Comparison of ENCODE assay signal across 20 cellular contexts in the genomic region with DNA sequence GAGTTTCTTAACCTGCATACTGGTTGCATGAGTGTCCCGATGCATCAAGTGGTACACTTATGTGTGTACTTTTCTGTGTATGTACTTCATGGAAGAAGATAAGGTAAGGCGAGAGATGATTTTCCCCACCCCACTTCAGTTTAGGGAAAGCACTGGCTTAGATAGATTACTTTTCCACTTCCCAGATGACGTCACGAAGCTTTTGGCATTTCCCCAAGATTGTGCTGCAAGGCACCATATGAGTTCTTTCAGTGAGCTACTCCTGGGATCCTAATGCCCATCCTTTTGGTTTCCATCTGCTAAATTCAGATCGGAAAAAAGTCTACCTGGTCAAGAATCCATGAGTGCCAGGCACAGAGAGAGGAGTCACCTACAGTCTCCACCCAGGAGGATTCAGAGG. TPM values are rescaled to one million over a fixed set of nuclear protein-coding genes. Genes with fewer than 3 reads are reported as not detected.
DNase-seq lines count a peak whose midpoint lies in the region; ATAC-seq and TF ChIP-seq lines count a peak whose summit lies in the region.
"Had no signal": no experiment of that assay in that cellular context is flagged by ENCODE, and none has a peak within 500 bp of the region (broad histone marks: within the 10 kb centered on the region; RNA-seq: fewer than 3 reads in every experiment).

No MANE protein-coding gene starts in this region.

- no peaks in the 10 kb centered on the region for H4K20me1 ChIP-seq in OCI-LY7 (ENCODE audit: insufficient read depth, low read length)

- peaks cover 3% of the 10 kb centered on the region; the same call in 1 of the 2 replicates for H3K9me3 ChIP-seq in AG04450 (ENCODE audit: control insufficient read depth, insufficient read depth, low read length)
- no peaks in the 10 kb centered on the region for H3K9me3 ChIP-seq in HEK293 (ENCODE audit: control insufficient read depth, insufficient read depth, low read depth, low read length)
- H3K9me3 ChIP-seq in OCI-LY7 (ENCODE audit: low read length): no peaks in the 10 kb centered on the region
- H3K9me3 ChIP-seq: upper lobe of left lung had no signal

- H3K36me3 ChIP-seq in HEK293 (ENCODE audit: control insufficient read depth in 2 of 2, insufficient read depth in 1 of 2, low read length in 2 of 2): peaks cover 0 to 41% of the 10 kb centered on the region in 2 experiments; a peak in 2 of 3 replicates
- H3K36me3 ChIP-seq in OCI-LY7 (ENCODE audit: insufficient read depth, low read length): no peaks in the 10 kb centered on the region
- H3K36me3 ChIP-seq: upper lobe of left lung had no signal

- ATAC-seq in HG03108 (IDR thresholded peaks at IDR 0.05; ENCODE audit: unreplicated experiment) (no peak), HG03342 (IDR thresholded peaks at IDR 0.05; ENCODE audit: unreplicated experiment) (no peak)
- ATAC-seq: left ventricle myocardium superior; stimulated activated effector memory CD8-positive, alpha-beta T cell treated with anti-CD3 and anti-CD28 coated beads, Interleukin-12 subunit alpha, Interleukin-12 subunit beta, amount 100 ng/mL, for 72 hours had no signal

- H3K27ac ChIP-seq in AG04450 (ENCODE audit: low read depth, low read length): no peak overlapping the region
- H3K27ac ChIP-seq in HEK293 (ENCODE audit: extremely low read depth, low read depth, low read length): no peak overlapping the region
- H3K27ac ChIP-seq in OCI-LY7 (ENCODE audit: low read depth, low read length, poor library complexity, severe bottlenecking): no peak overlapping the region
- H3K27ac ChIP-seq: epithelial cell of prostate, upper lobe of left lung had no signal

- H3K4me3 ChIP-seq in AG04450 (ENCODE audit: low read depth, low read length): no peak overlapping the region
- H3K4me3 ChIP-seq in HEK293 (ENCODE audit: low read depth, low read length): no peak overlapping the region
- H3K4me3 ChIP-seq in OCI-LY7 (ENCODE audit: low read depth, low read length, poor library complexity, severe bottlenecking): no peak overlapping the region
- H3K4me3 ChIP-seq: upper lobe of left lung had no signal

- TF ChIP-seq CTCF in AG04450 (IDR thresholded peaks at IDR 0.05; ENCODE audit: low read depth, low read length) (no peak), HEK293 (tag by site-specific recombination; IDR thresholded peaks at IDR 0.05) (no peak), OCI-LY7 (conservative IDR thresholded peaks at IDR 0.05; ENCODE audit: low read length) (no peak)

- intact Hi-C loops in OCI-LY7 (cut with micrococcal nuclease; ENCODE audit: unreplicated experiment): no loop called here

- no peaks in the 10 kb centered on the region for H3K4me1 ChIP-seq in HEK293 (ENCODE audit: control insufficient read depth, insufficient read depth, low read length)
- H3K4me1 ChIP-seq in OCI-LY7 (ENCODE audit: insufficient read depth, low read length, poor library complexity, severe bottlenecking): no peaks in the 10 kb centered on the region

- BruUV-seq in OCI-LY7 (replicated peaks; lab: Mats Ljungman, UMichigan): no TSS peak

- H3K27me3 ChIP-seq in AG04450 (ENCODE audit: control insufficient read depth, insufficient read depth, low read length): peaks cover 28% of the 10 kb centered on the region

- CTCF ChIA-PET in AG04450 (lab: Charles Lee) (no interaction called here), HEK293 (lab: Yijun Ruan, JAX) (no interaction called here), OCI-LY7 (lab: Charles Lee; ENCODE audit: unreplicated experiment) (no interaction called here)

- no peak overlapping the region for H2AFZ ChIP-seq in OCI-LY7 (ENCODE audit: low read length)

- DNase-seq in AG04450 (ENCODE audit: low read depth, low spot score): peak; percentile 24
- peak; percentile 31 for DNase-seq in cerebellar cortex (ENCODE audit: low spot score)
- DNase-seq in islet precursor cell: peak; percentile 12
- no peak for DNase-seq in OCI-LY7 (ENCODE audit: low spot score)
- no peak for DNase-seq in CD1c-positive myeloid dendritic cell (ENCODE audit: extremely low spot score)
- DNase-seq: activated CD4-positive, alpha-beta T cell treated with anti-CD3 and anti-CD28 coated beads for 4 hours; activated naive CD4-positive, alpha-beta T cell treated with anti-CD3 and anti-CD28 coated beads, Interleukin-2, amount 10 ng/mL, durations not matched to agents 7 days and 5 days; left ventricle myocardium superior; NCI-H1694; NCI-H510A; OCI-M1; small intestine; T-helper 9 cell had no signal

- POLR2A ChIA-PET in AG04450 (lab: Yijun Ruan, JAX) (no interaction called here), HEK293 (lab: Yijun Ruan, JAX) (no interaction called here), OCI-LY7 (lab: Charles Lee) (no interaction called here)

- H3K79me2 ChIP-seq in OCI-LY7 (ENCODE audit: insufficient read depth, low read depth, low read length): no peaks in the 10 kb centered on the region

- H3K4me2 ChIP-seq in OCI-LY7 (ENCODE audit: low read length): no peak overlapping the region

- H3K9me2 ChIP-seq in OCI-LY7 (ENCODE audit: insufficient read depth, low read length): no peaks in the 10 kb centered on the region

TF ChIP-seq in HEK293, 187 proteins besides CTCF, POLR2A, EP300 and RAD21:
- TF ChIP-seq SCRT2 (tag by site-specific recombination; IDR thresholded peaks at IDR 0.05) (no peak), YY1 (tag by site-specific recombination; IDR thresholded peaks at IDR 0.05) (no peak), ZBTB21 (tag by site-specific recombination; IDR thresholded peaks at IDR 0.05) (0 out of 2 replicates have a peak, but pooled peaks have one; percentile 15), ZSCAN18 (tag by site-specific recombination; IDR thresholded peaks at IDR 0.05) (no peak)
- TF ChIP-seq, protein P1, sequence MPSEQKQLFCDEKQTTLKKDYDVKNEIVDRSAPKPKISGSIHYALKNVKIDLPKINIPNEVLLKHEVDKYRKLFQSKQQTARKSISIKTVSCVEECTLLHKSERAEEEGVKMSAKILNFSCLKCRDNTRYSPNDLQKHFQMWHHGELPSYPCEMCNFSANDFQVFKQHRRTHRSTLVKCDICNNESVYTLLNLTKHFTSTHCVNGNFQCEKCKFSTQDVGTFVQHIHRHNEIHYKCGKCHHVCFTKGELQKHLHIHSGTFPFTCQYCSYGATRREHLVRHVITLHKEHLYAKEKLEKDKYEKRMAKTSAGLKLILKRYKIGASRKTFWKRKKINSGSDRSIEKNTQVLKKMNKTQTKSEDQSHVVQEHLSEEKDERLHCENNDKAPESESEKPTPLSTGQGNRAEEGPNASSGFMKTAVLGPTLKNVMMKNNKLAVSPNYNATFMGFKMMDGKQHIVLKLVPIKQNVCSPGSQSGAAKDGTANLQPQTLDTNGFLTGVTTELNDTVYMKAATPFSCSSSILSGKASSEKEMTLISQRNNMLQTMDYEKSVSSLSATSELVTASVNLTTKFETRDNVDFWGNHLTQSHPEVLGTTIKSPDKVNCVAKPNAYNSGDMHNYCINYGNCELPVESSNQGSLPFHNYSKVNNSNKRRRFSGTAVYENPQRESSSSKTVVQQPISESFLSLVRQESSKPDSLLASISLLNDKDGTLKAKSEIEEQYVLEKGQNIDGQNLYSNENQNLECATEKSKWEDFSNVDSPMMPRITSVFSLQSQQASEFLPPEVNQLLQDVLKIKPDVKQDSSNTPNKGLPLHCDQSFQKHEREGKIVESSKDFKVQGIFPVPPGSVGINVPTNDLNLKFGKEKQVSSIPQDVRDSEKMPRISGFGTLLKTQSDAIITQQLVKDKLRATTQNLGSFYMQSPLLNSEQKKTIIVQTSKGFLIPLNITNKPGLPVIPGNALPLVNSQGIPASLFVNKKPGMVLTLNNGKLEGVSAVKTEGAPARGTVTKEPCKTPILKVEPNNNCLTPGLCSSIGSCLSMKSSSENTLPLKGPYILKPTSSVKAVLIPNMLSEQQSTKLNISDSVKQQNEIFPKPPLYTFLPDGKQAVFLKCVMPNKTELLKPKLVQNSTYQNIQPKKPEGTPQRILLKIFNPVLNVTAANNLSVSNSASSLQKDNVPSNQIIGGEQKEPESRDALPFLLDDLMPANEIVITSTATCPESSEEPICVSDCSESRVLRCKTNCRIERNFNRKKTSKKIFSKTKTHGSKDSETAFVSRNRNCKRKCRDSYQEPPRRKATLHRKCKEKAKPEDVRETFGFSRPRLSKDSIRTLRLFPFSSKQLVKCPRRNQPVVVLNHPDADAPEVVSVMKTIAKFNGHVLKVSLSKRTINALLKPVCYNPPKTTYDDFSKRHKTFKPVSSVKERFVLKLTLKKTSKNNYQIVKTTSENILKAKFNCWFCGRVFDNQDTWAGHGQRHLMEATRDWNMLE (tag by site-specific recombination; conservative IDR thresholded peaks at IDR 0.05; ENCODE audit: low read depth): no peak
TF ChIP-seq in HEK293: peak in this region for 1.

RNA-seq across cellular contexts. Expression of gene IL17RB, which starts 4.5 kb away (rescaled TPM):
- polyA plus RNA-seq in AG04450 (2011; rRNA removed): not detected in 2 replicates
- not detected in 2 replicates for polyA minus RNA-seq in AG04450 (2011; rRNA and poly(A)+ RNA removed)
- total RNA-seq in OCI-LY7 (2014; rRNA removed; shearing (Covaris generic)): not detected in 2 replicates
- 0.33 and 0.57 TPM in 2 replicates for total RNA-seq in OCI-LY7 (2022)
- total RNA-seq: SK-MEL-5 had no signal

RNA-seq across cellular contexts. Expression of gene CHDH, which starts 4.7 kb away (rescaled TPM):
- polyA plus RNA-seq in AG04450 (2011; rRNA removed): 0.01 and 0.02 TPM in 2 replicates
- polyA minus RNA-seq in AG04450 (2011; rRNA and poly(A)+ RNA removed): 0.04 and 0.05 TPM in 2 replicates
- 0.03 and 0.10 TPM in 2 replicates for total RNA-seq in OCI-LY7 (2014; rRNA removed; shearing (Covaris generic))
- 1.4 and 2.3 TPM in 2 replicates for total RNA-seq in OCI-LY7 (2022)

RNA-seq across cellular contexts. Expression of gene ACTR8, which starts 31.1 kb away (rescaled TPM):
- polyA plus RNA-seq in AG04450 (2011; rRNA removed): 34.9 and 37.5 TPM in 2 replicates
- polyA minus RNA-seq in AG04450 (2011; rRNA and poly(A)+ RNA removed): 46.3 and 61.9 TPM in 2 replicates
- 30.5 and 39.6 TPM in 2 replicates for total RNA-seq in OCI-LY7 (2014; rRNA removed; shearing (Covaris generic))
- total RNA-seq in OCI-LY7 (2022): 47.3 and 48.7 TPM in 2 replicates

RNA-seq across cellular contexts. Expression of gene SELENOK, which starts 40.8 kb away (rescaled TPM):
- polyA plus RNA-seq in AG04450 (2011; rRNA removed): 42.1 and 58.5 TPM in 2 replicates
- 8.3 and 13.0 TPM in 2 replicates for polyA minus RNA-seq in AG04450 (2011; rRNA and poly(A)+ RNA removed)
- total RNA-seq in OCI-LY7 (2014; rRNA removed; shearing (Covaris generic)): 48.7 and 63.8 TPM in 2 replicates
- total RNA-seq in OCI-LY7 (2022): 33.8 and 36.7 TPM in 2 replicates

Comparison
In these comparisons a context has a peak if more than half of its experiments do, and no peak if none do; other contexts are left out.
1. DNase-seq: peak in AG04450 (single experiment), cerebellar cortex (single experiment) and islet precursor cell (single experiment); none in OCI-LY7 (single experiment) and CD1c-positive myeloid dendritic cell (single experiment).